1 cellular context compared by ENCODE assay signal in genomic region chr6:25869840-25870239, GRCh38.
TF ChIP-seq lines count a peak whose summit lies in the region.

No MANE protein-coding gene starts in this region.

TF ChIP-seq in HepG2, 621 proteins besides CTCF, POLR2A, EP300 and RAD21 (continued from another document):
- TF ChIP-seq MAFF (IDR thresholded peaks at IDR 0.05; ENCODE audit: low read depth, low read length), result peak; percentile 77
